Comparison of ENCODE assay signal across 1 cellular context in the genomic region with DNA sequence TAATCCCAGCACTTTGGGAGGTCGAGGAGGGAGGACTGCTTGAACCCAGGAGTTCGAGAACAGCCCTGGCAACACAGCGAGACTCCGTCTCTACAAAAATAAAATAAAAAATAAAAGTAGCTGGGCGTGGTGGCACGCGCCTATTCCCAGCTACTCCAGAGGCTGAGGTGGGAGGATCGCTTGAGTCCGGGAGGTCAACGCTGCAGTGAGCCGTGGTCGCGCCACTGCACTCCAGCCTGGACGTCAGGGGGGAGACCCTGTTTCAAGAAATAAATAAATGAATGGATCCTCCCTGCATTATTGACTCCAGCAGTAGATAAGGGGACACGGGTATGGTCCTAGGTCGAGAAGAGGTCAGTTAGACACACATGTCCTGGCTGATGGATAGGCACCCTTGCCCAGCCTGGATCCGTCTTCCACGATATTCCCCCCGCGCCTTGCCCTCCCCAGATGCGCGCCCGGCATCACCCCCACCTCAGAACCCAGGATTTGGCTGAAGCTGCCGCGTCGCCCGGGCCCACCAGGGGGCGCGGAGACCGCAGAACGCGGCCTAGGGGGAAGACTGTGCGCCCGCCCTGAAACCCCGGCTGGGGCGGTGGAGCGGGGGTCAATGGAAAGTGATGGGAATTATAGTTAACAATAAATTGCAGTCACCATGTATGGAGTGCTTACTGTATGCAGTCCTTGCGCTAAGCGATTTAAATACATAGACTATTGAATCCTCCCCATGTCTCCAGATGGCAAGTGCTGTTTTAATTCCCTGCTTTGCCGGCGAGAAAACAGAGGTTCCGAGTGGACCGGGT.
TF ChIP-seq lines count a peak whose summit lies in the region.

No MANE protein-coding gene starts in this region.

TF ChIP-seq in HepG2, 621 proteins besides CTCF, POLR2A, EP300 and RAD21 (continued from another document and continues in another):
- TF ChIP-seq, protein P1, sequence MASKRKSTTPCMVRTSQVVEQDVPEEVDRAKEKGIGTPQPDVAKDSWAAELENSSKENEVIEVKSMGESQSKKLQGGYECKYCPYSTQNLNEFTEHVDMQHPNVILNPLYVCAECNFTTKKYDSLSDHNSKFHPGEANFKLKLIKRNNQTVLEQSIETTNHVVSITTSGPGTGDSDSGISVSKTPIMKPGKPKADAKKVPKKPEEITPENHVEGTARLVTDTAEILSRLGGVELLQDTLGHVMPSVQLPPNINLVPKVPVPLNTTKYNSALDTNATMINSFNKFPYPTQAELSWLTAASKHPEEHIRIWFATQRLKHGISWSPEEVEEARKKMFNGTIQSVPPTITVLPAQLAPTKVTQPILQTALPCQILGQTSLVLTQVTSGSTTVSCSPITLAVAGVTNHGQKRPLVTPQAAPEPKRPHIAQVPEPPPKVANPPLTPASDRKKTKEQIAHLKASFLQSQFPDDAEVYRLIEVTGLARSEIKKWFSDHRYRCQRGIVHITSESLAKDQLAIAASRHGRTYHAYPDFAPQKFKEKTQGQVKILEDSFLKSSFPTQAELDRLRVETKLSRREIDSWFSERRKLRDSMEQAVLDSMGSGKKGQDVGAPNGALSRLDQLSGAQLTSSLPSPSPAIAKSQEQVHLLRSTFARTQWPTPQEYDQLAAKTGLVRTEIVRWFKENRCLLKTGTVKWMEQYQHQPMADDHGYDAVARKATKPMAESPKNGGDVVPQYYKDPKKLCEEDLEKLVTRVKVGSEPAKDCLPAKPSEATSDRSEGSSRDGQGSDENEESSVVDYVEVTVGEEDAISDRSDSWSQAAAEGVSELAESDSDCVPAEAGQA (IDR thresholded peaks at IDR 0.05; ENCODE audit: low read depth), result no peak
- TF ChIP-seq, protein P1 (CRISPR knock-in tag; IDR thresholded peaks at IDR 0.05; ENCODE audit: borderline replicate concordance), result no peak
- TF ChIP-seq ZFAT (CRISPR knock-in tag; conservative IDR thresholded peaks at IDR 0.05), result no peak
- no peak for TF ChIP-seq TRIM24 (CRISPR knock-in tag; IDR thresholded peaks at IDR 0.05)
- no peak for TF ChIP-seq JDP2 (CRISPR knock-in tag; IDR thresholded peaks at IDR 0.05; ENCODE audit: borderline replicate concordance)
- TF ChIP-seq HNF4G (IDR thresholded peaks at IDR 0.05; ENCODE audit: borderline replicate concordance, low read depth, low read length), result no peak
- TF ChIP-seq HNF4G (CRISPR knock-in tag; IDR thresholded peaks at IDR 0.05; ENCODE audit: borderline replicate concordance, low read depth), result no peak
- TF ChIP-seq YY1 (IDR thresholded peaks at IDR 0.05; ENCODE audit: insufficient read depth, insufficient replicate concordance, low read depth, low read length), result no peak
- TF ChIP-seq ONECUT2 (CRISPR knock-in tag; IDR thresholded peaks at IDR 0.05), result no peak
- TF ChIP-seq NFYB (CRISPR knock-in tag; IDR thresholded peaks at IDR 0.05), result no peak
- no peak for TF ChIP-seq ZKSCAN1 (IDR thresholded peaks at IDR 0.05; ENCODE audit: low read length)
- no peak for TF ChIP-seq ZSCAN29 (CRISPR knock-in tag; conservative IDR thresholded peaks at IDR 0.05)
- no peak for TF ChIP-seq FOXA1 (IDR thresholded peaks at IDR 0.05)
- TF ChIP-seq FOXA1 (CRISPR knock-in tag; IDR thresholded peaks at IDR 0.05), result no peak
- TF ChIP-seq MNT (IDR thresholded peaks at IDR 0.05), result no peak
- no peak for TF ChIP-seq ATM (IDR thresholded peaks at IDR 0.05; ENCODE audit: borderline replicate concordance)
- TF ChIP-seq IRF9 (CRISPR knock-in tag; IDR thresholded peaks at IDR 0.05; ENCODE audit: borderline replicate concordance), result no peak
- no peak for TF ChIP-seq ZNF839 (CRISPR knock-in tag; IDR thresholded peaks at IDR 0.05; ENCODE audit: borderline replicate concordance)
- 0 out of 2 replicates have a peak, but pooled peaks have one; percentile 47 for TF ChIP-seq HOXA5 (CRISPR knock-in tag; IDR thresholded peaks at IDR 0.05)
- peak; percentile 65; the same call in 1 of the 2 replicates for TF ChIP-seq SNAPC2 (CRISPR knock-in tag; IDR thresholded peaks at IDR 0.05)
- 0 out of 2 replicates have a peak, but pooled peaks have one; percentile 67 for TF ChIP-seq KDM2A (CRISPR knock-in tag; IDR thresholded peaks at IDR 0.05; ENCODE audit: borderline replicate concordance, low read depth)
- no peak for TF ChIP-seq ARHGAP35 (CRISPR knock-in tag; IDR thresholded peaks at IDR 0.05; ENCODE audit: borderline replicate concordance)
- no peak for TF ChIP-seq ZNF724P (CRISPR knock-in tag; IDR thresholded peaks at IDR 0.05; ENCODE audit: borderline replicate concordance)
- TF ChIP-seq ZBTB42 (CRISPR knock-in tag; IDR thresholded peaks at IDR 0.05), result 0 out of 2 replicates have a peak, but pooled peaks have one; percentile 43
- TF ChIP-seq HNRNPH1 (optimal IDR thresholded peaks at IDR 0.05; ENCODE audit: low read depth, low read length), result no peak
- no peak for TF ChIP-seq TP53 (CRISPR knock-in tag; conservative IDR thresholded peaks at IDR 0.05)
- no peak for TF ChIP-seq SMAD3 (CRISPR knock-in tag; IDR thresholded peaks at IDR 0.05)
- no peak for TF ChIP-seq ZFP90 (CRISPR knock-in tag; IDR thresholded peaks at IDR 0.05; ENCODE audit: borderline replicate concordance)
- no peak for TF ChIP-seq ZNF614 (CRISPR knock-in tag; IDR thresholded peaks at IDR 0.05; ENCODE audit: borderline replicate concordance)
- no peak for TF ChIP-seq HMGXB3 (CRISPR knock-in tag; IDR thresholded peaks at IDR 0.05; ENCODE audit: borderline replicate concordance)
- TF ChIP-seq RORA (CRISPR knock-in tag; IDR thresholded peaks at IDR 0.05), result no peak
- no peak for TF ChIP-seq ZNF180 (CRISPR knock-in tag; IDR thresholded peaks at IDR 0.05; ENCODE audit: borderline replicate concordance, low read depth)
- TF ChIP-seq NR1H2 (CRISPR knock-in tag; IDR thresholded peaks at IDR 0.05; ENCODE audit: borderline replicate concordance, low read depth), result no peak
- TF ChIP-seq, protein P2, sequence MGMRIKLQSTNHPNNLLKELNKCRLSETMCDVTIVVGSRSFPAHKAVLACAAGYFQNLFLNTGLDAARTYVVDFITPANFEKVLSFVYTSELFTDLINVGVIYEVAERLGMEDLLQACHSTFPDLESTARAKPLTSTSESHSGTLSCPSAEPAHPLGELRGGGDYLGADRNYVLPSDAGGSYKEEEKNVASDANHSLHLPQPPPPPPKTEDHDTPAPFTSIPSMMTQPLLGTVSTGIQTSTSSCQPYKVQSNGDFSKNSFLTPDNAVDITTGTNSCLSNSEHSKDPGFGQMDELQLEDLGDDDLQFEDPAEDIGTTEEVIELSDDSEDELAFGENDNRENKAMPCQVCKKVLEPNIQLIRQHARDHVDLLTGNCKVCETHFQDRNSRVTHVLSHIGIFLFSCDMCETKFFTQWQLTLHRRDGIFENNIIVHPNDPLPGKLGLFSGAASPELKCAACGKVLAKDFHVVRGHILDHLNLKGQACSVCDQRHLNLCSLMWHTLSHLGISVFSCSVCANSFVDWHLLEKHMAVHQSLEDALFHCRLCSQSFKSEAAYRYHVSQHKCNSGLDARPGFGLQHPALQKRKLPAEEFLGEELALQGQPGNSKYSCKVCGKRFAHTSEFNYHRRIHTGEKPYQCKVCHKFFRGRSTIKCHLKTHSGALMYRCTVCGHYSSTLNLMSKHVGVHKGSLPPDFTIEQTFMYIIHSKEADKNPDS (CRISPR knock-in tag; IDR thresholded peaks at IDR 0.05), result no peak
- no peak for TF ChIP-seq ZNF331 (CRISPR knock-in tag; IDR thresholded peaks at IDR 0.05)
- no peak for TF ChIP-seq EZH2 (conservative IDR thresholded peaks at IDR 0.05; ENCODE audit: low read depth, low read length)
- TF ChIP-seq ZNF782 (CRISPR knock-in tag; IDR thresholded peaks at IDR 0.05; ENCODE audit: borderline replicate concordance), result no peak
- TF ChIP-seq, protein P3, sequence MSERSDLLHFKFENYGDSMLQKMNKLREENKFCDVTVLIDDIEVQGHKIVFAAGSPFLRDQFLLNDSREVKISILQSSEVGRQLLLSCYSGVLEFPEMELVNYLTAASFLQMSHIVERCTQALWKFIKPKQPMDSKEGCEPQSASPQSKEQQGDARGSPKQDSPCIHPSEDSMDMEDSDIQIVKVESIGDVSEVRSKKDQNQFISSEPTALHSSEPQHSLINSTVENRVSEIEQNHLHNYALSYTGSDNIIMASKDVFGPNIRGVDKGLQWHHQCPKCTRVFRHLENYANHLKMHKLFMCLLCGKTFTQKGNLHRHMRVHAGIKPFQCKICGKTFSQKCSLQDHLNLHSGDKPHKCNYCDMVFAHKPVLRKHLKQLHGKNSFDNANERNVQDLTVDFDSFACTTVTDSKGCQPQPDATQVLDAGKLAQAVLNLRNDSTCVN (CRISPR knock-in tag; IDR thresholded peaks at IDR 0.05; ENCODE audit: borderline replicate concordance), result no peak
- TF ChIP-seq CREBL2 (CRISPR knock-in tag; IDR thresholded peaks at IDR 0.05; ENCODE audit: borderline replicate concordance), result no peak
- no peak for TF ChIP-seq ZNF674 (CRISPR knock-in tag; IDR thresholded peaks at IDR 0.05; ENCODE audit: low read depth)
